14 cellular contexts compared by ENCODE assay signal in genomic region chr20:38252292-38253288, GRCh38. TPM values are rescaled to one million over a fixed set of nuclear protein-coding genes. Genes with fewer than 3 reads are reported as not detected.
A peak's percentile ranks its signal among the peaks of the same experiment; 100 is the strongest.
DNase-seq lines count a peak whose midpoint lies in the region; ATAC-seq and TF ChIP-seq lines count a peak whose summit lies in the region.
"Had no signal": no experiment of that assay in that cellular context is flagged by ENCODE, and none has a peak within 500 bp of the region (broad histone marks: within the 10 kb centered on the region; RNA-seq: fewer than 3 reads in every experiment).

No MANE protein-coding gene starts in this region.

- H3K27me3 ChIP-seq in breast epithelium = no peaks in the 10 kb centered on the region

- TF ChIP-seq POLR2A in breast epithelium (IDR thresholded peaks at IDR 0.05) = no peak

- H3K27ac Mint-ChIP-seq in MCF 10A (ENCODE audit: low read depth, unreplicated experiment) (no peak overlapping the region), neural crest cell (ENCODE audit: unreplicated experiment) (peak overlapping the region; percentile 62)
- H3K27ac Mint-ChIP-seq: activated CD4-positive, alpha-beta memory T cell treated with anti-CD3 and anti-CD28 coated beads for 36 hours; activated naive CD8-positive, alpha-beta T cell treated with anti-CD3 and anti-CD28 coated beads, Interleukin-2, amount 10 ng/mL, durations not matched to agents 7 days and 5 days had no signal

- TF ChIP-seq CTCF in breast epithelium (IDR thresholded peaks at IDR 0.05) (no peak), MCF 10A (IDR thresholded peaks at IDR 0.05; ENCODE audit: unreplicated experiment) (no peak), fibroblast of villous mesenchyme (IDR thresholded peaks at IDR 0.05; ENCODE audit: insufficient read depth, low read depth, low read length) (no peak), neural crest cell (conservative IDR thresholded peaks at IDR 0.05) (no peak)

- H3K9me3 Mint-ChIP-seq in MCF 10A (ENCODE audit: unreplicated experiment) (no peaks in the 10 kb centered on the region), neural crest cell (no peaks in the 10 kb centered on the region)
- H3K9me3 Mint-ChIP-seq: activated CD4-positive, alpha-beta memory T cell treated with anti-CD3 and anti-CD28 coated beads for 36 hours; activated naive CD8-positive, alpha-beta T cell treated with anti-CD3 and anti-CD28 coated beads, Interleukin-2, amount 10 ng/mL, durations not matched to agents 7 days and 5 days had no signal

- CTCF ChIA-PET in MCF 10A (lab: Yijun Ruan, JAX) = interaction anchor here (0.5 to 2.6 kb wide), 9 partner anchors 7 to 977 kb away, joined by 3 to 13 read pairs (median 3); no protein-coding TSS in a partner anchor

- H3K4me1 ChIP-seq in breast epithelium = peaks cover 0 to 3% of the 10 kb centered on the region in 2 donors

- POLR2A ChIA-PET in MCF 10A (lab: Yijun Ruan, JAX) = interaction anchor here (0.6 kb wide), 1 partner anchor 15 kb away, joined by 3 read pairs; no protein-coding TSS in a partner anchor

- H3K4me1 Mint-ChIP-seq in MCF 10A (ENCODE audit: insufficient read depth, unreplicated experiment) (peaks cover 6% of the 10 kb centered on the region), neural crest cell (peaks cover 29% of the 10 kb centered on the region)
- H3K4me1 Mint-ChIP-seq: activated naive CD8-positive, alpha-beta T cell treated with anti-CD3 and anti-CD28 coated beads, Interleukin-2, amount 10 ng/mL, durations not matched to agents 7 days and 5 days had no signal

- BruUV-seq in MCF 10A (replicated peaks; lab: Mats Ljungman, UMichigan) = no TSS peak

- peak overlapping the region; percentile 75 to 90 for H3K27ac ChIP-seq in breast epithelium

- no peak for DNase-seq in breast epithelium (ENCODE audit: low spot score in 2 of 2)
- no peak for DNase-seq in MCF 10A (ENCODE audit: unreplicated experiment)
- peak; percentile 29 for DNase-seq in fibroblast of villous mesenchyme (ENCODE audit: low read depth)
- no peak for DNase-seq in neural crest cell (ENCODE audit: low read depth, low spot score)
- no peak for DNase-seq in KG1 (lab: John Stamatoyannopoulos, UW)
- no peak for DNase-seq in NCI-H82 treated with DMSO at 0.1 percent for 48 hours (lab: John Stamatoyannopoulos, UW; ENCODE audit: unreplicated experiment)
- DNase-seq in cerebellar cortex (ENCODE audit: low spot score) = no peak
- DNase-seq: activated CD4-positive, alpha-beta memory T cell treated with anti-CD3 and anti-CD28 coated beads for 36 hours; activated naive CD8-positive, alpha-beta T cell treated with anti-CD3 and anti-CD28 coated beads, Interleukin-2, amount 10 ng/mL, durations not matched to agents 7 days and 5 days; left lung; NCI-H146 had no signal

- no peaks in the 10 kb centered on the region for H3K36me3 ChIP-seq in breast epithelium
- H3K36me3 ChIP-seq: left lung had no signal

- H3K36me3 Mint-ChIP-seq in MCF 10A (ENCODE audit: insufficient read depth, unreplicated experiment) (peaks cover under 1% of the 10 kb centered on the region), neural crest cell (ENCODE audit: low read depth) (no peaks in the 10 kb centered on the region)
- H3K36me3 Mint-ChIP-seq: activated CD4-positive, alpha-beta memory T cell treated with anti-CD3 and anti-CD28 coated beads for 36 hours; activated naive CD8-positive, alpha-beta T cell treated with anti-CD3 and anti-CD28 coated beads, Interleukin-2, amount 10 ng/mL, durations not matched to agents 7 days and 5 days had no signal

- no peaks in the 10 kb centered on the region for H3K9me3 ChIP-seq in breast epithelium
- H3K9me3 ChIP-seq: left lung had no signal

- intact Hi-C loops in breast epithelium (cut with DNase I; ENCODE audit: low total_unique reads) (no loop called here), MCF 10A (cut with micrococcal nuclease) (no loop called here)

- no peak for ATAC-seq in HG02870 (IDR thresholded peaks at IDR 0.05; ENCODE audit: unreplicated experiment)
- ATAC-seq: left lung had no signal

- H3K27me3 Mint-ChIP-seq in MCF 10A (ENCODE audit: insufficient read depth, unreplicated experiment) = no peaks in the 10 kb centered on the region
- no peaks in the 10 kb centered on the region for H3K27me3 Mint-ChIP-seq in neural crest cell (ENCODE audit: low read depth)

- H3K4me3 ChIP-seq in breast epithelium (peak overlapping the region in 1 of 3 donors; percentile 35), fibroblast of villous mesenchyme (ENCODE audit: low read depth, low read length) (no peak overlapping the region)
- H3K4me3 ChIP-seq: left lung had no signal

- H3K4me3 Mint-ChIP-seq in MCF 10A (ENCODE audit: unreplicated experiment) = no peak overlapping the region
- no peak overlapping the region for H3K4me3 Mint-ChIP-seq in neural crest cell
- H3K4me3 Mint-ChIP-seq: activated CD4-positive, alpha-beta memory T cell treated with anti-CD3 and anti-CD28 coated beads for 36 hours; activated naive CD8-positive, alpha-beta T cell treated with anti-CD3 and anti-CD28 coated beads, Interleukin-2, amount 10 ng/mL, durations not matched to agents 7 days and 5 days had no signal

RNA-seq across cellular contexts. Expression of gene KIAA1755, which starts 7.9 kb away (rescaled TPM):
- 1 to 10 TPM; 2.1 to 5.1 (median 4.3) TPM for total RNA-seq in breast epithelium
- total RNA-seq in MCF 10A (2022) = not detected in 2 replicates
- total RNA-seq in fibroblast of villous mesenchyme = 0.64 and 1.3 TPM in 2 replicates
- total RNA-seq in neural crest cell = 8.6 and 9.5 TPM in 2 replicates
- total RNA-seq: activated CD4-positive, alpha-beta memory T cell treated with anti-CD3 and anti-CD28 coated beads for 36 hours; activated naive CD8-positive, alpha-beta T cell treated with anti-CD3 and anti-CD28 coated beads, Interleukin-2, amount 10 ng/mL, durations not matched to agents 7 days and 5 days had no signal

RNA-seq across cellular contexts. Expression of gene BPI, which starts 51.4 kb away (rescaled TPM):
- total RNA-seq in breast epithelium (under 1 TPM in 1 of 3 donors, not detected in 2; 0.59 TPM), MCF 10A (2022) (not detected in 2 replicates), fibroblast of villous mesenchyme (not detected in 2 replicates), neural crest cell (not detected in 2 replicates)
- total RNA-seq: A172; activated CD4-positive, alpha-beta memory T cell treated with anti-CD3 and anti-CD28 coated beads for 36 hours; activated naive CD8-positive, alpha-beta T cell treated with anti-CD3 and anti-CD28 coated beads, Interleukin-2, amount 10 ng/mL, durations not matched to agents 7 days and 5 days; HT1080 had no signal
